Comparison of ENCODE assay signal across 12 cellular contexts in genomic region chr4:69092190-69092589, GRCh38. TPM values are rescaled to one million over a fixed set of nuclear protein-coding genes. Genes with fewer than 3 reads are reported as not detected.
DNase-seq lines count a peak whose midpoint lies in the region.
"Had no signal": no experiment of that assay in that cellular context is flagged by ENCODE, and none has a peak within 500 bp of the region (broad histone marks: within the 10 kb centered on the region; RNA-seq: fewer than 3 reads in every experiment).

No MANE protein-coding gene starts in this region.

- H3K27ac ChIP-seq in substantia nigra (ENCODE audit: low read depth, low read length, poor library complexity, severe bottlenecking): no peak overlapping the region
- H3K27ac ChIP-seq: SK-N-MC had no signal

- DNase-seq in COR-L47 (lab: John Stamatoyannopoulos, UW) (peak; percentile 69), M059J (ENCODE audit: low read depth) (peak; percentile 65), amniotic epithelial cell (ENCODE audit: low read depth) (peak; percentile 56), kidney tubule cell (ENCODE audit: low spot score) (peak; percentile 83), HCEC 1CT (no peak), T1000 (lab: John Stamatoyannopoulos, UW) (no peak), NCI-H2107 treated with DMSO at 0.1 percent for 48 hours (lab: John Stamatoyannopoulos, UW; ENCODE audit: unreplicated experiment) (no peak), substantia nigra (lab: John Stamatoyannopoulos, UW) (no peak)
- DNase-seq: CD4-positive, alpha-beta T cell; NCI-H345 had no signal

RNA-seq across cellular contexts. Expression of gene UGT2B7, which starts 4.1 kb away (rescaled TPM):
- total RNA-seq in M059J (2014; rRNA removed; shearing (Covaris generic)): 0.99 and 1.0 TPM in 2 replicates
- total RNA-seq: activated T-helper 1 cell treated with anti-CD3 and anti-CD28 coated beads, Interleukin-12 subunit alpha, Interleukin-12 subunit beta, Interleukin-2, Interleukin-4 antibody, amounts not matched to agents 30 ng/mL and 10 ng/mL and 1 ng/mL, durations not matched to agents 14 hours and 24 hours and 36 hours; CD4-positive, alpha-beta T cell had no signal

Comparison
In these comparisons a context has a peak if more than half of its experiments do, and no peak if none do; other contexts are left out.
1. DNase-seq: peak in COR-L47 (single experiment), M059J (single experiment), amniotic epithelial cell (single experiment) and kidney tubule cell (single experiment); none in HCEC 1CT (single experiment), T1000 (single experiment), NCI-H2107 treated with DMSO at 0.1 percent for 48 hours (single experiment) and substantia nigra (0 of 49).